Comparison of ENCODE assay signal across 1 cellular context in genomic region chr1:70459502-70460225, GRCh38.
TF ChIP-seq lines count a peak whose summit lies in the region.

No MANE protein-coding gene starts in this region.

TF ChIP-seq in K562, 482 proteins besides CTCF, POLR2A, EP300 and RAD21 (continued from another document and continues in another):
- TF ChIP-seq SREBF2 (CRISPR knock-in tag; IDR thresholded peaks at IDR 0.05) (no peak), HOXB6 (CRISPR knock-in tag; IDR thresholded peaks at IDR 0.05; ENCODE audit: borderline replicate concordance) (no peak), RREB1 (CRISPR knock-in tag; IDR thresholded peaks at IDR 0.05) (no peak), ZNF699 (CRISPR knock-in tag; IDR thresholded peaks at IDR 0.05; ENCODE audit: insufficient replicate concordance) (no peak), FOXP4 (CRISPR knock-in tag; IDR thresholded peaks at IDR 0.05; ENCODE audit: borderline replicate concordance) (no peak), HMGN3 (IDR thresholded peaks at IDR 0.05; ENCODE audit: borderline replicate concordance, extremely low read depth, insufficient read length, low read depth, low read length) (no peak), ILF3 (IDR thresholded peaks at IDR 0.05; ENCODE audit: borderline replicate concordance) (no peak), ZKSCAN3 (CRISPR knock-in tag; IDR thresholded peaks at IDR 0.05) (no peak), ZBTB40 (IDR thresholded peaks at IDR 0.05) (no peak), ZBTB40 (CRISPR knock-in tag; IDR thresholded peaks at IDR 0.05) (no peak), DLX4 (CRISPR knock-in tag; IDR thresholded peaks at IDR 0.05) (no peak), NR3C1 (CRISPR knock-in tag; IDR thresholded peaks at IDR 0.05) (no peak), SRSF1 (IDR thresholded peaks at IDR 0.05; ENCODE audit: low read depth, low read length) (no peak), EHMT2 (IDR thresholded peaks at IDR 0.05) (peak; percentile 88), FIP1L1 (IDR thresholded peaks at IDR 0.05; ENCODE audit: low read depth, low read length, poor library complexity, severe bottlenecking) (no peak), NFE2L1 (tag; IDR thresholded peaks at IDR 0.05; ENCODE audit: borderline replicate concordance, low read depth) (no peak), SIRT6 (IDR thresholded peaks at IDR 0.05; ENCODE audit: low read depth, low read length) (no peak), ATF4 (CRISPR knock-in tag; IDR thresholded peaks at IDR 0.05) (no peak), ZNF507 (tag; conservative IDR thresholded peaks at IDR 0.05) (no peak), NR2F6 (CRISPR knock-in tag; IDR thresholded peaks at IDR 0.05) (no peak), C11orf30 (IDR thresholded peaks at IDR 0.05; ENCODE audit: low read depth) (peak; percentile 76), HMG20A (CRISPR knock-in tag; conservative IDR thresholded peaks at IDR 0.05) (no peak), NR2C2 (CRISPR knock-in tag; IDR thresholded peaks at IDR 0.05) (no peak), NR2C2 (tag; IDR thresholded peaks at IDR 0.05) (no peak), MCM7 (IDR thresholded peaks at IDR 0.05) (no peak), IRF1 (CRISPR knock-in tag; IDR thresholded peaks at IDR 0.05; ENCODE audit: borderline replicate concordance) (no peak), SMAD1 (IDR thresholded peaks at IDR 0.05; ENCODE audit: low read depth, low read length, partially characterized antibody) (no peak), ZNF717 (CRISPR knock-in tag; IDR thresholded peaks at IDR 0.05) (no peak), RNF2 (IDR thresholded peaks at IDR 0.05) (no peak), KDM5B (IDR thresholded peaks at IDR 0.05; ENCODE audit: insufficient replicate concordance, low read depth, low read length) (no peak), NFYB (IDR thresholded peaks at IDR 0.05; ENCODE audit: extremely low read depth, insufficient read length) (no peak), E2F6 (IDR thresholded peaks at IDR 0.05; ENCODE audit: borderline replicate concordance in 1 of 2, extremely low read depth in 1 of 2, insufficient read depth in 1 of 2, insufficient read length in 1 of 2, low read depth in 1 of 2, low read length in 1 of 2, poor library complexity in 1 of 2, severe bottlenecking in 1 of 2) (no peak), IFI16 (CRISPR knock-in tag; IDR thresholded peaks at IDR 0.05) (no peak), ZBTB43 (CRISPR knock-in tag; IDR thresholded peaks at IDR 0.05) (no peak), NRF1 (conservative IDR thresholded peaks at IDR 0.05 in 1 of 2, IDR thresholded peaks at IDR 0.05 in 1 of 2) (no peak), GTF2E2 (tag; IDR thresholded peaks at IDR 0.05) (no peak), SRSF9 (IDR thresholded peaks at IDR 0.05; ENCODE audit: borderline replicate concordance, low read depth, low read length) (no peak), ZNF561 (CRISPR knock-in tag; conservative IDR thresholded peaks at IDR 0.05) (no peak), NFRKB (IDR thresholded peaks at IDR 0.05; ENCODE audit: low read depth) (no peak), RBM22 (IDR thresholded peaks at IDR 0.05; ENCODE audit: low read depth, low read length, poor library complexity, severe bottlenecking) (no peak), ZNF785 (CRISPR knock-in tag; IDR thresholded peaks at IDR 0.05) (no peak)
